In the genomic region with DNA sequence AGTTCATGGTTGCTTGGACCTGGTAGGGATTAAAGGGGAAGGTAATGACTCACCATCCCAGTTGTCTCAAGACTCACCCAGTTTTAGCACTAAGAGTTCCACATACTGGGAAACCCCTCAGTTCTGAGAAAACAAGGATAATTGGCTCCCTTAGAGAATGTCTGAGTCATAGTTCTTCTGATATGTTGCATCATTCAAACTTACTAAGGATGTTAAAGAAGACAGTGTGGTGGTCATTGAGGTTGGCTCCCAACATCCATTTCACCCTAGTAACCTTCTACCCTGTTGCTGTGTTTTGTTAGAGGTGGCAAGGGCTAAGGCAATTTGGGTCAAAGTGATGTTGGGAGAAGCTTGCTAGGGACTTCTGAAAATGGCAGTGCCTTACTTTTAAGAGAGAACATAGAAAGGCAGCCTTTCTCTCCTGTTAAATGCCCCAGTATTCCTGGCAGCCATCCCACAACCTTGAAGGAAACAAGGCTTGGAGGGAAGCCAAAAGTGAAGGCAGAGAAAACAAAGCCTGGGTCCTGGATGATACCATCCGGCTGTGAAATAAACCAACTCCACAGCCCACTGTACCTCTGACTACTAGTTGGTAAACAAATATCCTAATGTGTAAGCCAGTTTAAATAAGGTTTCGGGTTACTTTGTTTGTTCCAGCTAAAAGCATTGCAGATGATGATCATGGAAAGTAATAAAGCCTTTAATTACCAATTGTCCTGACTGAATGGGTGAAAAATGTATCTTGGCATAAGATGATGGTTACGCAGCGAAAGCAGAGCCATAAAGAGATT, we compare ENCODE assay signal across 8 cellular contexts.
A peak's percentile ranks its signal among the peaks of the same experiment; 100 is the strongest.
DNase-seq lines count a peak whose midpoint lies in the region; ATAC-seq and TF ChIP-seq lines count a peak whose summit lies in the region.

No MANE protein-coding gene starts in this region.

- H3K4me1 ChIP-seq in colonic mucosa (no peaks in the 10 kb centered on the region), mucosa of descending colon (ENCODE audit: low read depth) (peaks cover 13% of the 10 kb centered on the region)

- in situ Hi-C loops in G401 (cut with HindIII; ENCODE audit: low sequenced_read_pairs) = no loop called here

- DNase-seq in G401 (ENCODE audit: low spot score) (peak; percentile 37), NCI-H2171 (lab: John Stamatoyannopoulos, UW) (peak; percentile 89), colonic mucosa (peak; percentile 81), mucosa of descending colon (peak in 1 of 3 donors; percentile 74), WERI-Rb-1 (no peak), GF-D8 (lab: John Stamatoyannopoulos, UW) (no peak)

- no peak for TF ChIP-seq CTCF in colonic mucosa (IDR thresholded peaks at IDR 0.05)
- TF ChIP-seq CTCF in mucosa of descending colon (IDR thresholded peaks at IDR 0.05) = no peak
- no peak for TF ChIP-seq CTCF in WERI-Rb-1 (IDR thresholded peaks at IDR 0.05; ENCODE audit: low read depth, low read length)

- H3K9me3 ChIP-seq in colonic mucosa (no peaks in the 10 kb centered on the region), mucosa of descending colon (no peaks in the 10 kb centered on the region), WERI-Rb-1 (ENCODE audit: severe bottlenecking) (no peaks in the 10 kb centered on the region)

- intact Hi-C loops in colonic mucosa (cut with DNase I) (no loop called here), mucosa of descending colon (cut with DNase I, micrococcal nuclease) (no loop called here)

- H3K4me3 ChIP-seq in colonic mucosa = no peak overlapping the region
- no peak overlapping the region for H3K4me3 ChIP-seq in mucosa of descending colon
- no peak overlapping the region for H3K4me3 ChIP-seq in WERI-Rb-1 (ENCODE audit: low read depth, low read length)

- H3K27me3 ChIP-seq in colonic mucosa (no peaks in the 10 kb centered on the region), WERI-Rb-1 (ENCODE audit: insufficient read depth, low read depth, severe bottlenecking) (no peaks in the 10 kb centered on the region)

- ATAC-seq in mucosa of descending colon (peak; percentile 93), GM21528 (IDR thresholded peaks at IDR 0.05; ENCODE audit: low FRiP score, unreplicated experiment) (no peak), HG02623 (IDR thresholded peaks at IDR 0.05; ENCODE audit: unreplicated experiment) (no peak)

- H3K27ac ChIP-seq in colonic mucosa (peak overlapping the region; percentile 69), WERI-Rb-1 (no peak overlapping the region)

- H3K36me3 ChIP-seq in colonic mucosa (no peaks in the 10 kb centered on the region), mucosa of descending colon (ENCODE audit: low read depth) (no peaks in the 10 kb centered on the region), WERI-Rb-1 (no peaks in the 10 kb centered on the region)

- H3K9ac ChIP-seq in colonic mucosa (ENCODE audit: low read depth in 2 of 2, low read length in 2 of 2) = no peak overlapping the region

Comparison
In these comparisons a context has a peak if more than half of its experiments do, and no peak if none do; other contexts are left out.
1. DNase-seq: peak in G401 (single experiment), NCI-H2171 (single experiment) and colonic mucosa (single experiment); none in WERI-Rb-1 (single experiment) and GF-D8 (single experiment).